In genomic region chrX:153794018-153794896, GRCh38 we compare ENCODE assay signal across 8 cellular contexts. TPM values are rescaled to one million over a fixed set of nuclear protein-coding genes. Genes with fewer than 3 reads are reported as not detected.
DNase-seq lines count a peak whose midpoint lies in the region; TF ChIP-seq lines count a peak whose summit lies in the region.

Gene IDH3G (minus strand): TSS chrX:153794375. CDS start chrX:153794326, 49 bp downstream.
Gene SSR4 (plus strand): TSS chrX:153794668. CDS start chrX:153794688, 20 bp downstream.

- H3K9me3 Mint-ChIP-seq in HFFc6: no peaks in the 10 kb centered on the region

- DNase-seq in GM04503 (ENCODE audit: low read depth) (peak; percentile 54), HFFc6 (peak; percentile 85), NB4 (ENCODE audit: low read depth) (peak; percentile 96), SK-N-MC (ENCODE audit: low read depth, low spot score) (peak; percentile 68), germinal center (ENCODE audit: low spot score) (peak; percentile 95), non-pigmented ciliary epithelial cell (ENCODE audit: low read depth) (peak; percentile 66), superior temporal gyrus (ENCODE audit: extremely low spot score) (peak; percentile 91)
- peak; percentile 91 for DNase-seq in activated naive CD4-positive, alpha-beta T cell treated with anti-CD3 and anti-CD28 coated beads, Interleukin-2, amount 50 U/mL, for 16 hours

- H3K9me3 ChIP-seq in SK-N-MC (ENCODE audit: low read depth, low read length): no peaks in the 10 kb centered on the region

- H3K27ac Mint-ChIP-seq in HFFc6: peak within 1 kb of the TSS; percentile 92

- peak; percentile 40 for TF ChIP-seq POLR2A in NB4 (IDR thresholded peaks at IDR 0.05; ENCODE audit: extremely low read depth, insufficient read length)

- peak within 1 kb of the TSS; percentile 92 for H3K9ac ChIP-seq in SK-N-MC (ENCODE audit: insufficient read length)

- H3K4me1 Mint-ChIP-seq in HFFc6 (ENCODE audit: low read depth): peaks cover 18% of the 10 kb centered on the region

- peak within 1 kb of the TSS; percentile 81 for H3K27ac ChIP-seq in SK-N-MC

- H3K4me3 ChIP-seq in NB4 (ENCODE audit: low read depth, low read length): peak within 1 kb of the TSS; percentile 82
- H3K4me3 ChIP-seq in SK-N-MC: peak within 1 kb of the TSS; percentile 85

- TF ChIP-seq CTCF in HFFc6 (IDR thresholded peaks at IDR 0.05) (peak; percentile 54; the same call in 1 of the 2 replicates), NB4 (IDR thresholded peaks at IDR 0.05; ENCODE audit: low read depth, low read length) (no peak)

- H3K4me3 Mint-ChIP-seq in HFFc6: peak within 1 kb of the TSS; percentile 95

- H3K36me3 Mint-ChIP-seq in HFFc6 (ENCODE audit: low read depth): peaks cover 4% of the 10 kb centered on the region

- no peaks in the 10 kb centered on the region; the same call in 1 of the 2 replicates for H3K36me3 ChIP-seq in SK-N-MC (ENCODE audit: insufficient read depth, low read length)

- H3K27me3 Mint-ChIP-seq in HFFc6 (ENCODE audit: insufficient read depth): peaks cover 2% of the 10 kb centered on the region; the same call in 1 of the 2 replicates

RNA-seq across cellular contexts. Expression of gene IDH3G, which starts in this region (rescaled TPM):
- 10 to 100 TPM; 60.2 to 67.1 (median 62.8) TPM for total RNA-seq in HFFc6 (2021; fragmentation: NEBNext Ultra II Directional; extraction: Animal tissue kit (Norgen Biotek cat#: 25700))

RNA-seq across cellular contexts. Expression of gene SSR4, which starts in this region (rescaled TPM):
- 100 to 1,000 TPM; 171 to 247 (median 182) TPM for total RNA-seq in HFFc6 (2021; fragmentation: NEBNext Ultra II Directional; extraction: Animal tissue kit (Norgen Biotek cat#: 25700))

Comparison
In these comparisons a context has a peak if more than half of its experiments do, and no peak if none do; other contexts are left out.
1. Peak in every context shown above with its lines: DNase-seq, H3K4me3 ChIP-seq and H3K27ac ChIP-seq.